8 cellular contexts compared by ENCODE assay signal in genomic region chr17:42670925-42671657, GRCh38. TPM values are rescaled to one million over a fixed set of nuclear protein-coding genes. Genes with fewer than 3 reads are reported as not detected.
A peak's percentile ranks its signal among the peaks of the same experiment; 100 is the strongest.
DNase-seq lines count a peak whose midpoint lies in the region; TF ChIP-seq lines count a peak whose summit lies in the region.
"Had no signal": no experiment of that assay in that cellular context is flagged by ENCODE, and none has a peak within 500 bp of the region (broad histone marks: within the 10 kb centered on the region; RNA-seq: fewer than 3 reads in every experiment).

No MANE protein-coding gene starts in this region.

- peak overlapping the region; percentile 42 to 90 (median 77) for H3K4me3 Mint-ChIP-seq in immature natural killer cell

- TF ChIP-seq CTCF in RWPE1 (conservative IDR thresholded peaks at IDR 0.05; ENCODE audit: low read depth): no peak

- H3K4me2 ChIP-seq in BLaER1 treated with 17β-estradiol and CSF1 and Interleukin-3, amounts not matched to agents 10 nM and 100 nM: peak overlapping the region in 9 of 11 experiments; percentile 10 to 74 (median 41); a peak in 12 of 22 replicates

- H3K4me3 ChIP-seq in BLaER1 treated with 17β-estradiol and CSF1 and Interleukin-3, amounts not matched to agents 10 nM and 100 nM: no peak overlapping the region

- DNase-seq in RWPE1 (ENCODE audit: low spot score) (no peak), immature natural killer cell (no peak), DMS114 treated with DMSO at 0.1 percent for 48 hours (lab: John Stamatoyannopoulos, UW; ENCODE audit: unreplicated experiment) (no peak), caudate nucleus (lab: John Stamatoyannopoulos, UW) (no peak), SKM-1 treated with dmso at 0.1 percent for 144 hours (lab: John Stamatoyannopoulos, UW; ENCODE audit: unreplicated experiment) (no peak)
- DNase-seq: NCI-H1930 had no signal

- peaks cover 44 to 73% (median 62%) of the 10 kb centered on the region in 11 experiments for H3K36me3 ChIP-seq in BLaER1 treated with 17β-estradiol and CSF1 and Interleukin-3, amounts not matched to agents 10 nM and 100 nM

- H3K4me1 Mint-ChIP-seq in immature natural killer cell: peaks cover 18 to 25% of the 10 kb centered on the region in 2 donors

- POLR2A ChIA-PET in RWPE1 (lab: Yijun Ruan, JAX; ENCODE audit: low non-redundant PET): interaction anchor here (0.6 to 1.1 kb wide), 2 partner anchors 12 to 625 kb away, joined by 3 to 6 read pairs; partner anchors contain the start of gene TUBG2

- no peak overlapping the region for H3K27ac Mint-ChIP-seq in immature natural killer cell

- H3K4me1 ChIP-seq in BLaER1 treated with 17β-estradiol and CSF1 and Interleukin-3, amounts not matched to agents 10 nM and 100 nM: peaks cover 34 to 60% (median 44%) of the 10 kb centered on the region in 10 experiments

- H3K9ac ChIP-seq in BLaER1 treated with 17β-estradiol and CSF1 and Interleukin-3, amounts not matched to agents 10 nM and 100 nM: no peak overlapping the region

- CTCF ChIA-PET in RWPE1 (lab: Yijun Ruan, JAX): interaction anchor here (1.3 kb wide), 1 partner anchor 53 kb away, joined by 4 read pairs; no protein-coding TSS in a partner anchor

- H4K20me1 ChIP-seq in BLaER1 treated with 17β-estradiol and CSF1 and Interleukin-3, amounts not matched to agents 10 nM and 100 nM: peaks cover 32 to 90% (median 59%) of the 10 kb centered on the region in 11 experiments; a peak in 20 of 22 replicates

- H3K9me3 Mint-ChIP-seq in immature natural killer cell: no peaks in the 10 kb centered on the region

- H3K9me3 ChIP-seq in BLaER1 treated with 17β-estradiol and CSF1 and Interleukin-3, amounts not matched to agents 10 nM and 100 nM (replicated peaks in 1 of 11): no peaks in the 10 kb centered on the region
- H3K9me3 ChIP-seq: Peyer's patch had no signal

- peaks cover 56 to 74% (median 66%) of the 10 kb centered on the region in 11 experiments for H3K27me3 ChIP-seq in BLaER1 treated with 17β-estradiol and CSF1 and Interleukin-3, amounts not matched to agents 10 nM and 100 nM
- H3K27me3 ChIP-seq: Peyer's patch had no signal

- H3K27ac ChIP-seq in BLaER1 treated with 17β-estradiol and CSF1 and Interleukin-3, amounts not matched to agents 10 nM and 100 nM: no peak overlapping the region
- H3K27ac ChIP-seq in RWPE1: peak overlapping the region; percentile 99
- H3K27ac ChIP-seq in caudate nucleus (ENCODE audit: low read depth, low read length): no peak overlapping the region

- peaks cover 0 to 8% (median 5%) of the 10 kb centered on the region in 3 donors for H3K36me3 Mint-ChIP-seq in immature natural killer cell

- H3K27me3 Mint-ChIP-seq in immature natural killer cell (ENCODE audit: low read depth in 3 of 3): peaks cover 13 to 28% (median 20%) of the 10 kb centered on the region in 3 donors

RNA-seq across cellular contexts. Expression of gene PLEKHH3, which starts 5.7 kb away (rescaled TPM):
- polyA plus RNA-seq in immature natural killer cell: not detected

RNA-seq across cellular contexts. Expression of gene CCR10, which starts 10.6 kb away (rescaled TPM):
- polyA plus RNA-seq in immature natural killer cell: under 1 TPM in 2 of 3 donors, not detected in 1; 0.17 to 0.26 TPM

RNA-seq across cellular contexts. Expression of gene CNTNAP1, which starts 11.2 kb away (rescaled TPM):
- under 1 TPM in 1 of 3 donors, not detected in 2; 0.73 TPM for polyA plus RNA-seq in immature natural killer cell

RNA-seq across cellular contexts. Expression of gene TUBG2, which starts 12.0 kb away (rescaled TPM):
- polyA plus RNA-seq in immature natural killer cell: 1 to 10 TPM; 1.3 to 4.0 (median 3.4) TPM
